ENCODE assay signal across 8 cellular contexts in genomic region chr3:27590437-27591320, GRCh38.
DNase-seq lines count a peak whose midpoint lies in the region; ATAC-seq and TF ChIP-seq lines count a peak whose summit lies in the region.

No MANE protein-coding gene starts in this region.

- H3K27me3 Mint-ChIP-seq in natural killer cell (ENCODE audit: low read depth in 2 of 2), result no peaks in the 10 kb centered on the region

- DNase-seq in GF-D8 (lab: John Stamatoyannopoulos, UW), result peak; percentile 4
- DNase-seq in Panc1 (ENCODE audit: low read depth, low spot score), result no peak
- no peak for DNase-seq in natural killer cell
- no peak for DNase-seq in GM10248 (ENCODE audit: extremely low spot score)
- DNase-seq in NK-92 treated with Interleukin-12 subunit alpha and Interleukin-12 subunit beta, amount 100 ng/mL, for 24 hours (lab: John Stamatoyannopoulos, UW), result no peak
- DNase-seq in stimulated activated CD4-positive, alpha-beta T cell treated with anti-CD3 and anti-CD28 coated beads, Interleukin-4, amount 100 ng/mL, for 1 hour, result no peak

- peaks cover 24 to 27% of the 10 kb centered on the region in 2 donors for H3K4me1 Mint-ChIP-seq in natural killer cell

- peak overlapping the region in 1 of 2 donors; percentile 15 for H3K9ac ChIP-seq in duodenal mucosa (ENCODE audit: low read depth in 1 of 2, low read length in 2 of 2)

- H3K4me3 Mint-ChIP-seq in natural killer cell, result no peak overlapping the region

- H3K9me3 ChIP-seq in Panc1 (ENCODE audit: control insufficient read depth, insufficient read depth, low read depth, low read length) (no peaks in the 10 kb centered on the region), duodenal mucosa (ENCODE audit: control insufficient read depth in 1 of 2, low read length in 2 of 2) (no peaks in the 10 kb centered on the region)

- TF ChIP-seq CTCF in Panc1 (IDR thresholded peaks at IDR 0.05) (no peak), natural killer cell (IDR thresholded peaks at IDR 0.05) (no peak), GM10248 (IDR thresholded peaks at IDR 0.05; ENCODE audit: control extremely low read depth, extremely low read depth, low read depth, missing control alignments) (no peak)

- no peaks in the 10 kb centered on the region for H3K36me3 Mint-ChIP-seq in natural killer cell

- peak overlapping the region; percentile 90 for H3K27ac ChIP-seq in Panc1 (ENCODE audit: low read length)
- peak overlapping the region; percentile 28 for H3K27ac ChIP-seq in duodenal mucosa (ENCODE audit: low read depth, low read length)

- intact Hi-C loops in Panc1 (cut with micrococcal nuclease; ENCODE audit: unreplicated experiment) (no loop called here), natural killer cell (cut with micrococcal nuclease) (no loop called here)

- CTCF ChIA-PET in Panc1 (lab: Charles Lee) (interaction anchor here (0.5 kb wide), 1 partner anchor 90 kb away, joined by 8 read pairs; no protein-coding TSS in a partner anchor), GM10248 (lab: Yijun Ruan, JAX) (interaction anchor here (1.4 to 1.5 kb wide), 2 partner anchors 17 to 42 kb away, joined by 3 to 4 read pairs; no protein-coding TSS in a partner anchor)

- no peaks in the 10 kb centered on the region for H3K9me3 Mint-ChIP-seq in natural killer cell

- H3K4me1 ChIP-seq in Panc1 (ENCODE audit: control insufficient read depth, insufficient read depth, low read length), result peaks cover 27% of the 10 kb centered on the region
- H3K4me1 ChIP-seq in duodenal mucosa (ENCODE audit: control insufficient read depth in 1 of 2, insufficient read depth in 2 of 2, low read length in 2 of 2), result peaks cover 29 to 33% of the 10 kb centered on the region in 2 donors

- H3K4me3 ChIP-seq in Panc1 (ENCODE audit: low read depth in 2 of 2, low read length in 2 of 2) (no peak overlapping the region), duodenal mucosa (ENCODE audit: low read depth in 1 of 2, low read length in 2 of 2) (no peak overlapping the region)

- H3K36me3 ChIP-seq in Panc1 (ENCODE audit: control insufficient read depth, insufficient read depth, low read length), result no peaks in the 10 kb centered on the region
- no peaks in the 10 kb centered on the region for H3K36me3 ChIP-seq in duodenal mucosa (ENCODE audit: control insufficient read depth in 1 of 2, insufficient read depth in 2 of 2, low read length in 2 of 2)

- BruUV-seq in Panc1 (replicated peaks; lab: Mats Ljungman, UMichigan), result no TSS peak

- H3K27ac Mint-ChIP-seq in natural killer cell, result peak overlapping the region; percentile 67

- H3K27me3 ChIP-seq in Panc1 (ENCODE audit: control insufficient read depth, insufficient read depth, low read length), result no peaks in the 10 kb centered on the region
- no peaks in the 10 kb centered on the region for H3K27me3 ChIP-seq in duodenal mucosa (ENCODE audit: control insufficient read depth in 1 of 2, insufficient read depth in 2 of 2, low read length in 2 of 2)

- POLR2A ChIA-PET in Panc1 (lab: Charles Lee) (interaction anchor here (0.6 kb wide), 1 partner anchor 101 kb away, joined by 6 read pairs; no protein-coding TSS in a partner anchor), GM10248 (lab: Yijun Ruan, JAX) (no interaction called here)

- ATAC-seq in Panc1, result peak; percentile 55; the same call in 1 of the 2 replicates
- peak in 1 of 3 donors; percentile 55 for ATAC-seq in natural killer cell
- no peak for ATAC-seq in HG02884 (IDR thresholded peaks at IDR 0.05; ENCODE audit: unreplicated experiment)

- in situ Hi-C loops in Panc1 (cut with HindIII; ENCODE audit: low pct_unique_long_range_greater_than_20kb, low sequenced_read_pairs), result no loop called here
